In the genomic region with DNA sequence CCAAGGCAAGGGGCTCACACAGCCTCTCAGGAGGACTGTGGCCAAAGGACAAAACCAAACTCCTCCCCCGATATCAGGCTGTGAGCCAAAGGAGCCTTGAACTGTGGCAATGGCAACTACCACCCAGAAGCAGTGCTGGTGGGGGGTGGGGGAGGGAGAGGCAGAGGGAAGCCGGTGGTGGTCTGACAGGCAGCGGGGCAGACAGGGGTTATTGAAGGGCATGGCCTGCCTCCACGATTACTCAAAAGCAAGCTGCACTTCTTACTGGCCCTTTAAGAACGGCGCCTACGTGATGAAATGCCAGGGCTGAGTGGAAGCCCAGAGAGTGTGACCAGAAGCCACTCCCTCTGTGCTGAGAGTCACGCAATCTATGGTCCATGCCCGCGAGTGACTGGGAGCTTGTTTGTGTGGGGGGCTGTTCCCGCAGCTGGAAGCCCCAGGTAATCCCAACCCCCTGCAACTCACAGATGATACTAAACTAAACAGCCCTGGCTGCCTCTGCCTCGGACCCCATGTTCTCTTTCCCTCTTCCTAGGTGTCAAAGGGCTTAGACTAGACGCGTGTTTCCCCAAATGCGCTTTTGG, we compare ENCODE assay signal across 9 cellular contexts.
DNase-seq lines count a peak whose midpoint lies in the region; ATAC-seq and TF ChIP-seq lines count a peak whose summit lies in the region.
"Had no signal": no experiment of that assay in that cellular context is flagged by ENCODE, and none has a peak within 500 bp of the region (broad histone marks: within the 10 kb centered on the region; RNA-seq: fewer than 3 reads in every experiment).

No MANE protein-coding gene starts in this region.

- no peaks in the 10 kb centered on the region for H3K27me3 Mint-ChIP-seq in CD8-positive, alpha-beta T cell (ENCODE audit: low read depth)
- H3K27me3 Mint-ChIP-seq in activated CD4-positive, alpha-beta T cell treated with anti-CD3 and anti-CD28 coated beads, Interleukin-2, amount 10 ng/mL, durations not matched to agents 7 days and 5 days: no peaks in the 10 kb centered on the region

- no peak overlapping the region for H3K23ac ChIP-seq in trophoblast cell (ENCODE audit: low read length)

- H4K8ac ChIP-seq in trophoblast cell (ENCODE audit: low read depth, low read length): no peak overlapping the region

- H3K4me1 Mint-ChIP-seq in CD8-positive, alpha-beta T cell (ENCODE audit: low read depth): peaks cover 20% of the 10 kb centered on the region
- peaks cover 20% of the 10 kb centered on the region for H3K4me1 Mint-ChIP-seq in activated CD4-positive, alpha-beta T cell treated with anti-CD3 and anti-CD28 coated beads, Interleukin-2, amount 10 ng/mL, durations not matched to agents 7 days and 5 days

- H3K4me3 ChIP-seq in fibroblast of villous mesenchyme (ENCODE audit: low read depth, low read length): no peak overlapping the region
- no peak overlapping the region for H3K4me3 ChIP-seq in trophoblast cell (ENCODE audit: low read depth, low read length)
- H3K4me3 ChIP-seq in CD8-positive, alpha-beta T cell (ENCODE audit: low read depth, low read length): no peak overlapping the region
- peak overlapping the region in 1 of 59 donors; percentile 42 for H3K4me3 ChIP-seq in dorsolateral prefrontal cortex

- H3K27ac Mint-ChIP-seq in CD8-positive, alpha-beta T cell: no peak overlapping the region
- no peak overlapping the region for H3K27ac Mint-ChIP-seq in activated CD4-positive, alpha-beta T cell treated with anti-CD3 and anti-CD28 coated beads, Interleukin-2, amount 10 ng/mL, durations not matched to agents 7 days and 5 days

- peaks cover 5% of the 10 kb centered on the region for H3K9me3 ChIP-seq in trophoblast cell (ENCODE audit: insufficient read depth, low read depth, low read length)
- H3K9me3 ChIP-seq in CD8-positive, alpha-beta T cell (ENCODE audit: low read length): no peaks in the 10 kb centered on the region

- CTCF ChIA-PET in CD8-positive, alpha-beta T cell (lab: Charles Lee): interaction anchor here (3.0 kb wide), 1 partner anchor 10 kb away, joined by 9 read pairs; no protein-coding TSS in a partner anchor
- CTCF ChIA-PET in activated CD4-positive, alpha-beta T cell treated with anti-CD3 and anti-CD28 coated beads, Interleukin-2, amount 10 ng/mL, durations not matched to agents 7 days and 5 days (lab: Charles Lee): interaction anchor here (0.5 to 1.4 kb wide), 4 partner anchors 19 to 72 kb away, joined by 3 to 10 read pairs (median 4); no protein-coding TSS in a partner anchor

- POLR2A ChIA-PET in CD8-positive, alpha-beta T cell (lab: Charles Lee): no interaction called here
- POLR2A ChIA-PET in activated CD4-positive, alpha-beta T cell treated with anti-CD3 and anti-CD28 coated beads, Interleukin-2, amount 10 ng/mL, durations not matched to agents 7 days and 5 days (lab: Charles Lee): interaction anchor here (0.7 kb wide), 1 partner anchor 230 kb away, joined by 3 read pairs; no protein-coding TSS in a partner anchor

- peak; percentile 80 for ATAC-seq in GM21619 (IDR thresholded peaks at IDR 0.05; ENCODE audit: unreplicated experiment)
- ATAC-seq in CD8-positive, alpha-beta T cell: no peak

- H3K4me1 ChIP-seq in trophoblast cell (ENCODE audit: control insufficient read depth in 1 of 2, insufficient read depth in 2 of 2, low read length in 2 of 2): no peaks in the 10 kb centered on the region
- H3K4me1 ChIP-seq in CD8-positive, alpha-beta T cell (ENCODE audit: insufficient read depth, low read length): peaks cover 9% of the 10 kb centered on the region

- DNase-seq in ACHN: peak; percentile 80
- peak; percentile 85 for DNase-seq in NAMALWA (ENCODE audit: low spot score)
- peak; percentile 39 for DNase-seq in fibroblast of villous mesenchyme (ENCODE audit: low read depth)
- DNase-seq in trophoblast cell: peak; percentile 35 to 40
- DNase-seq in CD8-positive, alpha-beta T cell: no peak
- no peak for DNase-seq in activated CD4-positive, alpha-beta T cell treated with anti-CD3 and anti-CD28 coated beads, Interleukin-2, amount 10 ng/mL, durations not matched to agents 7 days and 5 days
- DNase-seq in dorsolateral prefrontal cortex: no peak
- DNase-seq: CD4-positive, CD25-positive, alpha-beta regulatory T cell had no signal

- no peak overlapping the region for H3K9ac ChIP-seq in trophoblast cell (ENCODE audit: low read length)

- H2BK120ac ChIP-seq in trophoblast cell (ENCODE audit: insufficient read depth, low read length, poor library complexity): no peak overlapping the region

- H3K79me2 ChIP-seq in trophoblast cell (ENCODE audit: control insufficient read depth, insufficient read depth, low read length, poor library complexity): no peaks in the 10 kb centered on the region

- no CpG with 5 or more reads among the region's 15 CpGs for WGBS in trophoblast cell (ENCODE audit: extremely low coverage, insufficient coverage, insufficient read length)

- H2BK5ac ChIP-seq in trophoblast cell (ENCODE audit: low read depth, low read length, poor library complexity): no peak overlapping the region

- H4K91ac ChIP-seq in trophoblast cell (ENCODE audit: low read depth, low read length): no peak overlapping the region

- H3K9me3 Mint-ChIP-seq in CD8-positive, alpha-beta T cell: no peaks in the 10 kb centered on the region
- peaks cover 5% of the 10 kb centered on the region for H3K9me3 Mint-ChIP-seq in activated CD4-positive, alpha-beta T cell treated with anti-CD3 and anti-CD28 coated beads, Interleukin-2, amount 10 ng/mL, durations not matched to agents 7 days and 5 days

- no peak overlapping the region for H3K18ac ChIP-seq in trophoblast cell (ENCODE audit: low read length)

- no peak overlapping the region for H3K4me3 Mint-ChIP-seq in CD8-positive, alpha-beta T cell
- H3K4me3 Mint-ChIP-seq in activated CD4-positive, alpha-beta T cell treated with anti-CD3 and anti-CD28 coated beads, Interleukin-2, amount 10 ng/mL, durations not matched to agents 7 days and 5 days: no peak overlapping the region
- H3K4me3 Mint-ChIP-seq: CD4-positive, CD25-positive, alpha-beta regulatory T cell had no signal

- H3K4me2 ChIP-seq in trophoblast cell (ENCODE audit: low read length): peak overlapping the region; percentile 17

- H2BK12ac ChIP-seq in trophoblast cell (ENCODE audit: low read length): no peak overlapping the region

- H2AK5ac ChIP-seq in trophoblast cell (ENCODE audit: low read length): no peak overlapping the region

- H3K4ac ChIP-seq in trophoblast cell (ENCODE audit: low read depth, low read length): no peak overlapping the region

- intact Hi-C loops in CD8-positive, alpha-beta T cell (cut with DNase I, micrococcal nuclease): no loop called here
- intact Hi-C loops in dorsolateral prefrontal cortex (cut with DNase I): loop anchor here in 1 of 2 donors (10.0 kb wide), 2 partner anchors 111 to 129 kb away; no protein-coding TSS in a partner anchor

- no peak for TF ChIP-seq CTCF in fibroblast of villous mesenchyme (IDR thresholded peaks at IDR 0.05; ENCODE audit: insufficient read depth, low read depth, low read length)
- no peak for TF ChIP-seq CTCF in CD8-positive, alpha-beta T cell (IDR thresholded peaks at IDR 0.05)
- no peak for TF ChIP-seq CTCF in dorsolateral prefrontal cortex (IDR thresholded peaks at IDR 0.05 in 54 of 56, conservative IDR thresholded peaks at IDR 0.05 in 2 of 56; ENCODE audit: low read depth in 1 of 56, partially characterized antibody in 56 of 56)

- no peak overlapping the region for H2AFZ ChIP-seq in trophoblast cell (ENCODE audit: insufficient read depth, low read length, poor library complexity)

- H3K79me1 ChIP-seq in trophoblast cell (ENCODE audit: low read length): no peaks in the 10 kb centered on the region

- no peaks in the 10 kb centered on the region for H3K36me3 Mint-ChIP-seq in CD8-positive, alpha-beta T cell
- H3K36me3 Mint-ChIP-seq in activated CD4-positive, alpha-beta T cell treated with anti-CD3 and anti-CD28 coated beads, Interleukin-2, amount 10 ng/mL, durations not matched to agents 7 days and 5 days (ENCODE audit: low read depth): no peaks in the 10 kb centered on the region
- H3K36me3 Mint-ChIP-seq: CD4-positive, CD25-positive, alpha-beta regulatory T cell had no signal

- H3K14ac ChIP-seq in trophoblast cell (ENCODE audit: low read length): no peak overlapping the region

- H4K12ac ChIP-seq in trophoblast cell (ENCODE audit: low read depth, low read length): no peak overlapping the region

- H3K27me3 ChIP-seq in trophoblast cell (ENCODE audit: insufficient read depth, low read length) (no peaks in the 10 kb centered on the region), dorsolateral prefrontal cortex (no peaks in the 10 kb centered on the region)
- no peaks in the 10 kb centered on the region for H3K27me3 ChIP-seq in CD8-positive, alpha-beta T cell (ENCODE audit: insufficient read depth, low read length)

- in situ Hi-C loops in ACHN (cut with HindIII; ENCODE audit: low pct_ligation_motif_present, low pct_unique_long_range_greater_than_20kb, low sequenced_read_pairs): no loop called here

- no peak overlapping the region for H3K27ac ChIP-seq in trophoblast cell (ENCODE audit: low read depth, low read length)
- H3K27ac ChIP-seq in CD8-positive, alpha-beta T cell (ENCODE audit: low read depth, low read length): no peak overlapping the region
- peak overlapping the region in 1 of 59 donors; percentile 15 for H3K27ac ChIP-seq in dorsolateral prefrontal cortex

- no peaks in the 10 kb centered on the region for H3K36me3 ChIP-seq in trophoblast cell (ENCODE audit: control insufficient read depth in 1 of 2, insufficient read depth in 2 of 2, low read length in 2 of 2)
- H3K36me3 ChIP-seq in CD8-positive, alpha-beta T cell (ENCODE audit: insufficient read depth, low read length): no peaks in the 10 kb centered on the region

Comparison
In these comparisons a context has a peak if more than half of its experiments do, and no peak if none do; other contexts are left out.
1. DNase-seq: peak in ACHN (single experiment), NAMALWA (single experiment), fibroblast of villous mesenchyme (single experiment) and trophoblast cell (2 of 2); none in CD8-positive, alpha-beta T cell (0 of 7), activated CD4-positive, alpha-beta T cell treated with anti-CD3 and anti-CD28 coated beads, Interleukin-2, amount 10 ng/mL, durations not matched to agents 7 days and 5 days (single experiment) and dorsolateral prefrontal cortex (0 of 10).